ENCODE assay signal across 8 cellular contexts in genomic region chr20:17971571-17972013, GRCh38. TPM values are rescaled to one million over a fixed set of nuclear protein-coding genes. Genes with fewer than 3 reads are reported as not detected.
DNase-seq lines count a peak whose midpoint lies in the region; ATAC-seq and TF ChIP-seq lines count a peak whose summit lies in the region.

No MANE protein-coding gene starts in this region.

- H3K4me3 ChIP-seq in fibroblast of the aortic adventitia (ENCODE audit: low read depth, low read length), result peak overlapping the region; percentile 95
- peak overlapping the region; percentile 96 for H3K4me3 ChIP-seq in retinal pigment epithelial cell (ENCODE audit: low read length)

- H3K4me1 Mint-ChIP-seq in T-helper 1 cell treated with Interleukin-12 subunit alpha and Interleukin-12 subunit beta and Interleukin-4 antibody, amounts not matched to agents 30 μg/mL and 1 μg/mL, for 36 hours (ENCODE audit: low read depth), result peaks cover 46% of the 10 kb centered on the region

- no peak for ATAC-seq in GM18907 (IDR thresholded peaks at IDR 0.05; ENCODE audit: unreplicated experiment)

- H3K4me3 Mint-ChIP-seq in T-helper 1 cell treated with Interleukin-12 subunit alpha and Interleukin-12 subunit beta and Interleukin-4 antibody, amounts not matched to agents 30 μg/mL and 1 μg/mL, for 36 hours, result peak overlapping the region; percentile 98

- TF ChIP-seq CTCF in fibroblast of the aortic adventitia (IDR thresholded peaks at IDR 0.05; ENCODE audit: insufficient read depth, low read length) (no peak), retinal pigment epithelial cell (conservative IDR thresholded peaks at IDR 0.05; ENCODE audit: low read depth, low read length) (no peak)

- peak overlapping the region; percentile 57 for H3K27ac Mint-ChIP-seq in T-helper 1 cell treated with Interleukin-12 subunit alpha and Interleukin-12 subunit beta and Interleukin-4 antibody, amounts not matched to agents 30 μg/mL and 1 μg/mL, for 36 hours

- DNase-seq in T-helper 1 cell (no peak), SW480 (ENCODE audit: low spot score) (peak; percentile 18), fibroblast of the aortic adventitia (ENCODE audit: low read depth) (peak; percentile 62), retinal pigment epithelial cell (ENCODE audit: low read depth) (peak; percentile 68), SK-N-DZ (ENCODE audit: low spot score) (no peak), SKM-1 treated with dmso at 0.1 percent for 144 hours (lab: John Stamatoyannopoulos, UW; ENCODE audit: unreplicated experiment) (no peak)

- no peaks in the 10 kb centered on the region for H3K27me3 Mint-ChIP-seq in T-helper 1 cell treated with Interleukin-12 subunit alpha and Interleukin-12 subunit beta and Interleukin-4 antibody, amounts not matched to agents 30 μg/mL and 1 μg/mL, for 36 hours (ENCODE audit: low read depth)

- peaks cover 51% of the 10 kb centered on the region for H3K36me3 Mint-ChIP-seq in T-helper 1 cell treated with Interleukin-12 subunit alpha and Interleukin-12 subunit beta and Interleukin-4 antibody, amounts not matched to agents 30 μg/mL and 1 μg/mL, for 36 hours (ENCODE audit: low read depth)

- no peaks in the 10 kb centered on the region for H3K9me3 Mint-ChIP-seq in T-helper 1 cell treated with Interleukin-12 subunit alpha and Interleukin-12 subunit beta and Interleukin-4 antibody, amounts not matched to agents 30 μg/mL and 1 μg/mL, for 36 hours

RNA-seq across cellular contexts. Expression of gene MGME1, which starts 2.8 kb away (rescaled TPM):
- 6.3 and 18.6 TPM in 2 replicates for total RNA-seq in fibroblast of the aortic adventitia (ENCODE audit: low replicate concordance)
- 34.0 and 36.0 TPM in 2 replicates for polyA plus RNA-seq in SK-N-DZ (2014; cell fraction: cytosol; rRNA removed)
- polyA plus RNA-seq in SK-N-DZ (2014; cell fraction: nucleus; rRNA removed), result 24.1 and 28.0 TPM in 2 replicates

RNA-seq across cellular contexts. Expression of gene SNX5, which starts 3.0 kb away (rescaled TPM):
- 99.7 and 147 TPM in 2 replicates for total RNA-seq in fibroblast of the aortic adventitia (ENCODE audit: low replicate concordance)
- polyA plus RNA-seq in SK-N-DZ (2014; cell fraction: cytosol; rRNA removed), result 112 and 140 TPM in 2 replicates
- 300 and 347 TPM in 2 replicates for polyA plus RNA-seq in SK-N-DZ (2014; cell fraction: nucleus; rRNA removed)

Comparison
In these comparisons a context has a peak if more than half of its experiments do, and no peak if none do; other contexts are left out.
1. DNase-seq: peak in SW480 (single experiment), fibroblast of the aortic adventitia (single experiment) and retinal pigment epithelial cell (single experiment); none in T-helper 1 cell (0 of 5), SK-N-DZ (single experiment) and SKM-1 treated with dmso at 0.1 percent for 144 hours (single experiment).